ENCODE assay signal across 9 cellular contexts in genomic region chr3:124034016-124034808, GRCh38. TPM values are rescaled to one million over a fixed set of nuclear protein-coding genes. Genes with fewer than 3 reads are reported as not detected.
DNase-seq lines count a peak whose midpoint lies in the region; ATAC-seq and TF ChIP-seq lines count a peak whose summit lies in the region.
"Had no signal": no experiment of that assay in that cellular context is flagged by ENCODE, and none has a peak within 500 bp of the region (broad histone marks: within the 10 kb centered on the region; RNA-seq: fewer than 3 reads in every experiment).

No MANE protein-coding gene starts in this region.

- CTCF ChIA-PET in CD4-positive, alpha-beta T cell (lab: Charles Lee), result interaction anchor here (1.2 kb wide), 1 partner anchor 21 kb away, joined by 3 read pairs; no protein-coding TSS in a partner anchor
- CTCF ChIA-PET in MCF 10A (lab: Yijun Ruan, JAX), result interaction anchor here (0.6 to 2.3 kb wide), 11 partner anchors 8 to 1554 kb away, joined by 3 to 11 read pairs (median 3); no protein-coding TSS in a partner anchor

- peaks cover 17% of the 10 kb centered on the region for H3K4me1 Mint-ChIP-seq in CD4-positive, alpha-beta T cell (ENCODE audit: low read depth)
- H3K4me1 Mint-ChIP-seq in MCF 10A (ENCODE audit: insufficient read depth, unreplicated experiment), result peaks cover 8% of the 10 kb centered on the region
- H3K4me1 Mint-ChIP-seq in stimulated activated effector memory CD8-positive, alpha-beta T cell treated with anti-CD3 and anti-CD28 coated beads, Interleukin-12 subunit alpha, Interleukin-12 subunit beta, amount 100 ng/mL, for 72 hours, result peaks cover 15% of the 10 kb centered on the region

- H3K27me3 Mint-ChIP-seq in CD4-positive, alpha-beta T cell, result peaks cover 27% of the 10 kb centered on the region
- H3K27me3 Mint-ChIP-seq in MCF 10A (ENCODE audit: insufficient read depth, unreplicated experiment), result peaks cover 37% of the 10 kb centered on the region

- peak overlapping the region; percentile 85 for H3K4me3 Mint-ChIP-seq in CD4-positive, alpha-beta T cell
- peak overlapping the region; percentile 22 for H3K4me3 Mint-ChIP-seq in MCF 10A (ENCODE audit: unreplicated experiment)
- H3K4me3 Mint-ChIP-seq in stimulated activated effector memory CD8-positive, alpha-beta T cell treated with anti-CD3 and anti-CD28 coated beads, Interleukin-12 subunit alpha, Interleukin-12 subunit beta, amount 100 ng/mL, for 72 hours, result peak overlapping the region; percentile 69

- H3K36me3 Mint-ChIP-seq in CD4-positive, alpha-beta T cell (ENCODE audit: low read depth), result no peaks in the 10 kb centered on the region
- H3K36me3 Mint-ChIP-seq in MCF 10A (ENCODE audit: insufficient read depth, unreplicated experiment), result peaks cover 6% of the 10 kb centered on the region
- no peaks in the 10 kb centered on the region for H3K36me3 Mint-ChIP-seq in stimulated activated effector memory CD8-positive, alpha-beta T cell treated with anti-CD3 and anti-CD28 coated beads, Interleukin-12 subunit alpha, Interleukin-12 subunit beta, amount 100 ng/mL, for 72 hours

- POLR2A ChIA-PET in CD4-positive, alpha-beta T cell (lab: Charles Lee), result no interaction called here
- POLR2A ChIA-PET in MCF 10A (lab: Yijun Ruan, JAX), result no interaction called here

- H3K9me3 ChIP-seq in CD4-positive, alpha-beta T cell (ENCODE audit: control insufficient read depth, low read length), result no peaks in the 10 kb centered on the region

- intact Hi-C loops in CD4-positive, alpha-beta T cell (cut with DNase I, micrococcal nuclease), result no loop called here
- intact Hi-C loops in MCF 10A (cut with micrococcal nuclease), result no loop called here

- no peaks in the 10 kb centered on the region for H3K9me3 Mint-ChIP-seq in CD4-positive, alpha-beta T cell
- H3K9me3 Mint-ChIP-seq in MCF 10A (ENCODE audit: unreplicated experiment), result no peaks in the 10 kb centered on the region
- H3K9me3 Mint-ChIP-seq in stimulated activated effector memory CD8-positive, alpha-beta T cell treated with anti-CD3 and anti-CD28 coated beads, Interleukin-12 subunit alpha, Interleukin-12 subunit beta, amount 100 ng/mL, for 72 hours, result peaks cover 3% of the 10 kb centered on the region

- TF ChIP-seq CTCF in CD4-positive, alpha-beta T cell (IDR thresholded peaks at IDR 0.05), result no peak
- TF ChIP-seq CTCF in MCF 10A (IDR thresholded peaks at IDR 0.05; ENCODE audit: unreplicated experiment), result no peak

- no peak overlapping the region for H3K27ac Mint-ChIP-seq in CD4-positive, alpha-beta T cell
- no peak overlapping the region for H3K27ac Mint-ChIP-seq in MCF 10A (ENCODE audit: low read depth, unreplicated experiment)
- H3K27ac Mint-ChIP-seq in stimulated activated effector memory CD8-positive, alpha-beta T cell treated with anti-CD3 and anti-CD28 coated beads, Interleukin-12 subunit alpha, Interleukin-12 subunit beta, amount 100 ng/mL, for 72 hours, result no peak overlapping the region

- no peak for ATAC-seq in CD4-positive, alpha-beta T cell (ENCODE audit: poor library complexity)
- ATAC-seq in stimulated activated effector memory CD8-positive, alpha-beta T cell treated with anti-CD3 and anti-CD28 coated beads, Interleukin-12 subunit alpha, Interleukin-12 subunit beta, amount 100 ng/mL, for 72 hours, result peak; percentile 56
- ATAC-seq in HG03571 (IDR thresholded peaks at IDR 0.05; ENCODE audit: unreplicated experiment), result no peak

- DNase-seq in CD4-positive, alpha-beta T cell, result no peak
- DNase-seq in M059J (ENCODE audit: low read depth) (peak; percentile 52), MCF 10A (ENCODE audit: unreplicated experiment) (no peak), kidney tubule cell (ENCODE audit: low spot score) (peak; percentile 27), SHP77 (lab: John Stamatoyannopoulos, UW) (no peak), DMS79 (lab: John Stamatoyannopoulos, UW) (no peak)
- DNase-seq in stimulated activated effector memory CD8-positive, alpha-beta T cell treated with anti-CD3 and anti-CD28 coated beads, Interleukin-12 subunit alpha, Interleukin-12 subunit beta, amount 100 ng/mL, for 72 hours (ENCODE audit: low spot score in 2 of 2), result peak in 1 of 2 donors; percentile 52

- peaks cover 76% of the 10 kb centered on the region for H3K27me3 ChIP-seq in CD4-positive, alpha-beta T cell (ENCODE audit: control insufficient read depth, insufficient read depth, low read length)

- no peak overlapping the region for H3K27ac ChIP-seq in CD4-positive, alpha-beta T cell (ENCODE audit: low read depth, low read length)

- BruUV-seq in MCF 10A (replicated peaks; lab: Mats Ljungman, UMichigan), result no TSS peak

RNA-seq across cellular contexts. Expression of gene KALRN, which starts 1.0 kb away (rescaled TPM):
- total RNA-seq in CD4-positive, alpha-beta T cell, result 1 to 10 TPM; 1.3 to 1.6 TPM
- total RNA-seq in M059J (2014; rRNA removed; shearing (Covaris generic)), result 6.2 and 14.1 TPM in 2 replicates
- 0.05 TPM in 1 of 2 replicates, not detected in the other for total RNA-seq in MCF 10A (2022)

RNA-seq across cellular contexts. Expression of gene ROPN1, which starts 42.3 kb away (rescaled TPM):
- total RNA-seq in CD4-positive, alpha-beta T cell, result not detected
- not detected in 2 replicates for total RNA-seq in M059J (2014; rRNA removed; shearing (Covaris generic))
- total RNA-seq in MCF 10A (2022), result not detected in 2 replicates
- total RNA-seq: glomerular endothelial cell had no signal

Comparison
In these comparisons a context has a peak if more than half of its experiments do, and no peak if none do; other contexts are left out.
1. DNase-seq: peak in M059J (single experiment) and kidney tubule cell (single experiment); none in CD4-positive, alpha-beta T cell (0 of 10), MCF 10A (single experiment), SHP77 (0 of 2) and DMS79 (single experiment).
2. H3K4me3 Mint-ChIP-seq: peak in every context shown above with its lines; median percentile 85 in CD4-positive, alpha-beta T cell; 69 in stimulated activated effector memory CD8-positive, alpha-beta T cell treated with anti-CD3 and anti-CD28 coated beads, Interleukin-12 subunit alpha, Interleukin-12 subunit beta, amount 100 ng/mL, for 72 hours; 22 in MCF 10A.